8 cellular contexts compared by ENCODE assay signal in the genomic region with DNA sequence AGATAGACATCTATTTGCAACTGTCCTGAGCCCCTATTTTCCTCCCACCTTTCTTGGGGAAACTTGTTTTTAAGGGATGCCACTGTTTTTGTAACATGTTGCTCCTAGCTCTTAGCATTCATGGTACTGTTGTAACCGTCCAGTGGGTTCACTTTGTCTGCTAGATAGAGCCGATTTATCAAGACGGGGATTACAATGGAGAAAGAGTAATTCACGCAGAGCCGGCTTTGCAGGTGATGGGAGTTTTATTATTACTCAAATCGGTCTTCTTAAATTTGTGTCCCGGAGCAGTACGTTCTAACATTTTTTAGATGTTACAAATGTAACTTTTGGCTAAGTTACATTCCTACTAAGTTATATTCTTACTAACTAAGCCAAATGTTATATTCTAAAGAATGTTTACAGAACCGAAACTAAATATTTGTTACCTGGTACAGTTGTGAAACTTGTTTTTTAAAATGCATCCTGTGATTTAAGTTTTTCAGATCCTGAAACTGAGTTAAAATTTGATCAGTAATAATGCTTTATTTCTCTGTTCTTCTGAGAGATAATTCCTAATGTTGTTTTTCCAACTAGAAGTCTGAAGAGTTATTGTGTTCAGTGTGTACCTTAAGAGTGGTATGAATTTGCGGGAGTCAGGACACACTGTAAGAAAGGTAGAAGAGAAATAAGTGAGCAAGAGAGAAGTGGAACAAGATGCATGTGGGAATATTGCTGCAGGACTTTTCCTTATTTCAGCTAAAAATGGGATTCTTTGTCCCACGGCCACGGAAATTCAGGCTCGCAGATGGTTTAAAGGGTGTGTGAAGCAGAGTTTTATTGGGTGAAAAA. TPM values are rescaled to one million over a fixed set of nuclear protein-coding genes. Genes with fewer than 3 reads are reported as not detected.
A peak's percentile ranks its signal among the peaks of the same experiment; 100 is the strongest.
DNase-seq lines count a peak whose midpoint lies in the region; ATAC-seq and TF ChIP-seq lines count a peak whose summit lies in the region.

No MANE protein-coding gene starts in this region.

- H3K27ac Mint-ChIP-seq in H9, result peak overlapping the region; percentile 80 to 96 (median 94); a peak in 5 of 7 replicates

- H3K27ac ChIP-seq in H9 (ENCODE audit: insufficient read length, low read depth, low read length) (peak overlapping the region; percentile 23), neuronal stem cell (replicated peaks; ENCODE audit: low read length) (peak overlapping the region; percentile 81)

- no peaks in the 10 kb centered on the region; the same call in 1 of the 2 replicates for H3K27me3 Mint-ChIP-seq in H9 (ENCODE audit: low read depth)

- H3K4me2 ChIP-seq in H9 (ENCODE audit: insufficient read depth, insufficient read length, low read length), result peak overlapping the region; percentile 98
- H3K4me2 ChIP-seq in neuronal stem cell (ENCODE audit: insufficient read depth, low read length, poor library complexity, severe bottlenecking), result peak overlapping the region; percentile 79

- H3K23ac ChIP-seq in H9 (ENCODE audit: insufficient read length, low read depth, low read length), result no peak overlapping the region
- H3K23ac ChIP-seq in neuronal stem cell (ENCODE audit: low read depth, low read length, poor library complexity), result no peak overlapping the region

- peaks cover 36 to 37% of the 10 kb centered on the region in 2 experiments for H3K4me1 Mint-ChIP-seq in H9

- H2BK20ac ChIP-seq in H9 (ENCODE audit: low read depth, low read length, poor library complexity, severe bottlenecking), result no peak overlapping the region

- no peak overlapping the region for H3K4ac ChIP-seq in H9 (ENCODE audit: low read depth, low read length)
- H3K4ac ChIP-seq in neuronal stem cell (ENCODE audit: low read length), result no peak overlapping the region

- H3K9ac ChIP-seq in H9 (ENCODE audit: extremely low read depth, insufficient read length, low read length), result peak overlapping the region; percentile 18
- H3K9ac ChIP-seq in neuronal stem cell (ENCODE audit: low read depth, low read length, poor library complexity), result no peak overlapping the region

- no peak overlapping the region for H3T11ph ChIP-seq in H9 (ENCODE audit: low read length)

- no peaks in the 10 kb centered on the region; the same call in 1 of the 2 replicates for H3K79me2 ChIP-seq in H9 (ENCODE audit: insufficient read depth, low read length)

- H3K79me1 ChIP-seq in H9 (ENCODE audit: insufficient read depth, low read depth, low read length, poor library complexity, severe bottlenecking) (no peaks in the 10 kb centered on the region), neuronal stem cell (ENCODE audit: low read depth, low read length) (peaks cover 2% of the 10 kb centered on the region)

- H2BK5ac ChIP-seq in H9 (ENCODE audit: insufficient read length, low read length), result no peak overlapping the region
- H2BK5ac ChIP-seq in neuronal stem cell (ENCODE audit: low read length), result no peak overlapping the region

- H3K4me1 ChIP-seq in H9 (ENCODE audit: insufficient read depth, low read length) (peaks cover 7% of the 10 kb centered on the region; the same call in 1 of the 2 replicates), neuronal stem cell (ENCODE audit: control insufficient read depth in 2 of 2, insufficient read depth in 1 of 2, low read depth in 1 of 2, low read length in 2 of 2) (peaks cover 6% of the 10 kb centered on the region in 2 donors)

- no peak overlapping the region for H4K5ac ChIP-seq in H9 (ENCODE audit: insufficient read length, low read depth, low read length)

- peaks cover 14% of the 10 kb centered on the region for H3K23me2 ChIP-seq in H9 (ENCODE audit: insufficient read length, low read depth, low read length, poor library complexity, severe bottlenecking)

- TF ChIP-seq CTCF in H9 (conservative IDR thresholded peaks at IDR 0.05) (no peak), epithelial cell of proximal tubule (conservative IDR thresholded peaks at IDR 0.05; ENCODE audit: low read depth, low read length) (no peak)

- H2BK120ac ChIP-seq in H9 (ENCODE audit: low read depth, low read length, poor library complexity, severe bottlenecking) (no peak overlapping the region), neuronal stem cell (ENCODE audit: low read depth, low read length) (no peak overlapping the region)

- no CpG with 5 or more reads among the region's 13 CpGs for WGBS in H9 (ENCODE audit: extremely low coverage, insufficient read length, low lambda C conversion rate)
- no CpG with 5 or more reads among the region's 13 CpGs for WGBS in neuronal stem cell (ENCODE audit: extremely low coverage in 2 of 2, insufficient read length in 2 of 2, insufficient replicate concordance in 1 of 2), 2 donors

- H3K36me3 ChIP-seq in neuronal stem cell (replicated peaks in 1 of 2; ENCODE audit: control insufficient read depth in 2 of 2, insufficient read depth in 2 of 2, low read length in 2 of 2), result peaks cover under 1 to 20% of the 10 kb centered on the region in 2 donors

- H3K9me3 Mint-ChIP-seq in H9, result peaks cover 0 to 4% of the 10 kb centered on the region in 2 experiments; a peak in 1 of 5 replicates

- H2AFZ ChIP-seq in H9 (ENCODE audit: low read length), result no peak overlapping the region
- peak overlapping the region; percentile 90 for H2AFZ ChIP-seq in neuronal stem cell (ENCODE audit: low read length)

- no peak overlapping the region for H2BK15ac ChIP-seq in H9 (ENCODE audit: low read depth, low read length)
- H2BK15ac ChIP-seq in neuronal stem cell (ENCODE audit: low read length), result no peak overlapping the region

- H3K14ac ChIP-seq in H9 (ENCODE audit: insufficient read depth, low read length) (no peak overlapping the region), neuronal stem cell (ENCODE audit: low read length) (no peak overlapping the region)

- no peak overlapping the region for H2AK5ac ChIP-seq in H9 (ENCODE audit: insufficient read length, low read length)
- H2AK5ac ChIP-seq in neuronal stem cell (ENCODE audit: low read depth, low read length), result no peak overlapping the region

- H3K18ac ChIP-seq in H9 (ENCODE audit: insufficient read length, low read depth, low read length) (no peak overlapping the region), neuronal stem cell (ENCODE audit: low read length) (no peak overlapping the region)

- H3K4me3 ChIP-seq in epithelial cell of proximal tubule (ENCODE audit: low read depth, low read length) (peak overlapping the region; percentile 78), neuronal stem cell (ENCODE audit: low read length in 2 of 2) (peak overlapping the region; percentile 76 to 87)

- H2BK12ac ChIP-seq in H9 (ENCODE audit: insufficient read length, low read depth, low read length) (no peak overlapping the region), neuronal stem cell (ENCODE audit: low read length) (no peak overlapping the region)

- H3K36me3 Mint-ChIP-seq in H9 (ENCODE audit: insufficient read depth in 1 of 3, low read depth in 3 of 3), result peaks cover 6 to 11% (median 8%) of the 10 kb centered on the region in 3 experiments; a peak in 5 of 7 replicates

- H4K20me1 ChIP-seq in H9 (ENCODE audit: control insufficient read depth, insufficient read depth, insufficient read length), result no peaks in the 10 kb centered on the region

- no peak overlapping the region for H4K91ac ChIP-seq in H9 (ENCODE audit: insufficient read length, low read depth, low read length)
- no peak overlapping the region for H4K91ac ChIP-seq in neuronal stem cell (ENCODE audit: low read depth, low read length, poor library complexity)

- H3K27me3 ChIP-seq in H9 (ENCODE audit: insufficient read depth, low read length) (no peaks in the 10 kb centered on the region), neuronal stem cell (ENCODE audit: control insufficient read depth in 3 of 3, insufficient read depth in 3 of 3, low read depth in 1 of 3, low read length in 3 of 3) (no peaks in the 10 kb centered on the region)

- no peak overlapping the region for H4K8ac ChIP-seq in H9 (replicated peaks; ENCODE audit: insufficient read length, low read depth, low read length)
- no peak overlapping the region for H4K8ac ChIP-seq in neuronal stem cell (ENCODE audit: low read depth, low read length)

- no peak overlapping the region for H3K56ac ChIP-seq in H9 (ENCODE audit: insufficient read length, low read depth, low read length)

- no peaks in the 10 kb centered on the region for H3K9me3 ChIP-seq in H9 (ENCODE audit: control insufficient read depth, low read depth, low read length)
- H3K9me3 ChIP-seq in neuronal stem cell (replicated peaks in 1 of 2; ENCODE audit: control insufficient read depth in 2 of 2, insufficient read depth in 1 of 2, low read depth in 1 of 2, low read length in 2 of 2), result peaks cover 0 to 7% of the 10 kb centered on the region in 2 donors

- ATAC-seq in GM19395 (IDR thresholded peaks at IDR 0.05; ENCODE audit: unreplicated experiment), result no peak

- peak overlapping the region; percentile 88 to 89 for H3K4me3 Mint-ChIP-seq in H9

- DNase-seq in H9, result no peak
- DNase-seq in RKO (ENCODE audit: low spot score), result peak; percentile 7
- no peak for DNase-seq in epithelial cell of proximal tubule (ENCODE audit: low read depth)
- DNase-seq in neuronal stem cell (ENCODE audit: low spot score), result no peak
- no peak for DNase-seq in activated effector memory CD4-positive, alpha-beta T cell treated with anti-CD3 and anti-CD28 coated beads, Interleukin-2, amount 50 U/mL, for 16 hours
- no peak for DNase-seq in activated CD4-positive, CD25-positive, alpha-beta regulatory T cell treated with anti-CD3 and anti-CD28 coated beads, Interleukin-2, amount 50 U/mL, for 72 hours
- no peak for DNase-seq in SIG-M5 treated with dmso at 0.1 percent for 504 hours (lab: John Stamatoyannopoulos, UW; ENCODE audit: unreplicated experiment)

RNA-seq across cellular contexts. Expression of a gene that starts 20.6 kb away (rescaled TPM):
- total RNA-seq in H9 (2021) (2.1 and 2.3 TPM in 2 replicates), epithelial cell of proximal tubule (1.7 and 3.2 TPM in 2 replicates)
- 5.4 TPM for polyA plus RNA-seq in neuronal stem cell (2013, experiment 1 of 2)
- 6.1 TPM for polyA plus RNA-seq in neuronal stem cell (2013, experiment 2 of 2)

RNA-seq across cellular contexts. Expression of a gene that starts 41.2 kb away (rescaled TPM):
- 0.15 TPM in 1 of 2 replicates, not detected in the other for total RNA-seq in H9 (2021)
- not detected in 2 replicates for total RNA-seq in epithelial cell of proximal tubule
- not detected for polyA plus RNA-seq in neuronal stem cell (2013, experiment 1 of 2)
- polyA plus RNA-seq in neuronal stem cell (2013, experiment 2 of 2), result not detected
